ENCODE assay signal across 1 cellular context in genomic region chr12:51752490-51752889, GRCh38.
TF ChIP-seq lines count a peak whose summit lies in the region.

No MANE protein-coding gene starts in this region.

TF ChIP-seq in GM23338, 12 proteins besides CTCF, POLR2A, EP300 and RAD21 (continued from another document):
- TF ChIP-seq ZNF462 (CRISPR knock-in tag; IDR thresholded peaks at IDR 0.05): no peak
- no peak for TF ChIP-seq ZNF331 (CRISPR knock-in tag; IDR thresholded peaks at IDR 0.05; ENCODE audit: low read depth)
- TF ChIP-seq CREB1 (CRISPR knock-in tag; IDR thresholded peaks at IDR 0.05; ENCODE audit: low read depth): no peak
